12 cellular contexts compared by ENCODE assay signal in the genomic region with DNA sequence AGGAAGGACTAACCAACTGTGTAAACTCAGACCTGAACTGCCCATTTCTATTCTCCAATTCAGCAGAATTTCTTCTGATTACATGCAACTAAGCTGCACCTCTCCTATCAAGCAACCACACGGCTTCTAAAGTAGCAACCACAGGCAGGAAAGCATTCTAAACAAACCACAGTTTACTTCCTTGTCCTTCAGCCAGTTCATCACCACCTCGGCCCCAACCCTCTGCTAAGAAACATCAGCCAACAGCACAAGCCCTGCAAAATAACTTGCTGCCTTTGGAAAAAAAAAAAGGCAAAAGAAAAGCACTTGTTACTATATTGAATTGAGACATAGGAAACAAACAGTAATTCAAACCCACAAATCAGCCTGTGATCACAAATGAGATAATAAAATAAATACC.
DNase-seq lines count a peak whose midpoint lies in the region; ATAC-seq, FAIRE-seq and TF ChIP-seq lines count a peak whose summit lies in the region.
"Had no signal": no experiment of that assay in that cellular context is flagged by ENCODE, and none has a peak within 500 bp of the region (broad histone marks: within the 10 kb centered on the region; RNA-seq: fewer than 3 reads in every experiment).

No MANE protein-coding gene starts in this region.

- H3K4me3 Mint-ChIP-seq in T-cell (peak overlapping the region; percentile 42 to 82 (median 49)), astrocyte (ENCODE audit: unreplicated experiment) (no peak overlapping the region)
- H3K4me3 Mint-ChIP-seq: neural crest cell had no signal

- H3K4me3 ChIP-seq in astrocyte (ENCODE audit: insufficient read depth, low read depth, low read length) (no peak overlapping the region), spleen (peak overlapping the region in 1 of 8 donors; percentile 18)
- H3K4me3 ChIP-seq: A549, esophagus muscularis mucosa had no signal

- no peak for TF ChIP-seq CTCF in astrocyte (IDR thresholded peaks at IDR 0.05; ENCODE audit: insufficient read depth, low read depth, low read length)
- no peak for TF ChIP-seq CTCF in spleen (IDR thresholded peaks at IDR 0.05 in 8 of 11, conservative IDR thresholded peaks at IDR 0.05 in 3 of 11)
- no peak for TF ChIP-seq CTCF in D721Med (IDR thresholded peaks at IDR 0.05; ENCODE audit: insufficient read depth, missing control alignments)

- TF ChIP-seq POLR2A in spleen (IDR thresholded peaks at IDR 0.05) = no peak

- FAIRE-seq in astrocyte (lab: Jason Lieb, UNC) (no peak), D721Med (lab: Jason Lieb, UNC) (no peak)
- FAIRE-seq: A549 had no signal

- H3K27ac Mint-ChIP-seq in T-cell (peak overlapping the region; percentile 98 to 99), astrocyte (ENCODE audit: unreplicated experiment) (no peak overlapping the region)

- H3K27me3 Mint-ChIP-seq in T-cell (no peaks in the 10 kb centered on the region), astrocyte (ENCODE audit: low read depth, unreplicated experiment) (peaks cover 4% of the 10 kb centered on the region)

- H3K9me3 Mint-ChIP-seq in T-cell (no peaks in the 10 kb centered on the region), astrocyte (ENCODE audit: unreplicated experiment) (no peaks in the 10 kb centered on the region)
- H3K9me3 Mint-ChIP-seq: neural crest cell had no signal

- H2AFZ ChIP-seq in astrocyte (ENCODE audit: low read depth, low read length) = no peak overlapping the region

- no peak overlapping the region for H3K4me2 ChIP-seq in astrocyte (ENCODE audit: low read length)
- H3K4me2 ChIP-seq: A549 had no signal

- no peaks in the 10 kb centered on the region for H3K79me2 ChIP-seq in astrocyte (ENCODE audit: insufficient read depth, low read length)

- H3K9ac ChIP-seq in astrocyte (ENCODE audit: low read length) = no peak overlapping the region

- 12 to 23% (median 20%) methylated on average over 2 of the region's 2 CpGs for WGBS in spleen, 5 donors

- H4K20me1 ChIP-seq in astrocyte (ENCODE audit: insufficient read depth, low read length) = no peaks in the 10 kb centered on the region

- no peaks in the 10 kb centered on the region for H3K36me3 ChIP-seq in astrocyte (ENCODE audit: insufficient read depth, low read length)
- H3K36me3 ChIP-seq in spleen = peaks cover 0 to 27% (median 4%) of the 10 kb centered on the region in 6 donors

- POLR2A ChIA-PET in T-cell (lab: Charles Lee) = interaction anchor here in 1 of 2 donors (0.6 kb wide), 2 partner anchors 140 to 630 kb away, joined by 3 to 9 read pairs; a partner anchor contains a TSS

- H3K4me1 Mint-ChIP-seq in T-cell (peaks cover 77 to 90% (median 83%) of the 10 kb centered on the region in 3 donors), astrocyte (ENCODE audit: low read depth, unreplicated experiment) (peaks cover 8% of the 10 kb centered on the region)

- intact Hi-C loops in spleen (cut with DNase I; ENCODE audit: low total_unique reads) = loop anchor here (10.0 kb wide), 1 partner anchor 123 kb away; no protein-coding TSS in a partner anchor

- H3K9me3 ChIP-seq in astrocyte (ENCODE audit: insufficient read depth, low read depth, low read length) = peaks cover 3% of the 10 kb centered on the region
- H3K9me3 ChIP-seq in spleen = no peaks in the 10 kb centered on the region
- H3K9me3 ChIP-seq: A549, esophagus muscularis mucosa had no signal

- CTCF ChIA-PET in T-cell (lab: Charles Lee) = interaction anchor here in 1 of 2 donors (0.7 to 1.5 kb wide), 4 partner anchors 15 to 222 kb away, joined by 4 to 5 read pairs (median 4); a partner anchor contains a TSS

- ATAC-seq in T-cell (replicated peaks in 1 of 4) (peak; percentile 32 to 47 (median 43)), GM21367 (IDR thresholded peaks at IDR 0.05; ENCODE audit: unreplicated experiment) (no peak)
- ATAC-seq: A549 had no signal

- peaks cover 3% of the 10 kb centered on the region for H3K4me1 ChIP-seq in astrocyte (ENCODE audit: insufficient read depth, low read length)
- H3K4me1 ChIP-seq in spleen = peaks cover 38 to 98% (median 76%) of the 10 kb centered on the region in 6 donors
- H3K4me1 ChIP-seq: A549 had no signal

- DNase-seq in NCI-H2029 treated with DMSO at 0.1 percent for 48 hours (lab: John Stamatoyannopoulos, UW) = peak; percentile 18
- DNase-seq in NCI-H2029 (lab: John Stamatoyannopoulos, UW) = no peak
- peak in 31 of 34 experiments; percentile 24 to 60 (median 41) for DNase-seq in T-cell
- DNase-seq in astrocyte (ENCODE audit: low read depth) = peak; percentile 62
- DNase-seq in spleen = peak; percentile 80
- DNase-seq in GOT3 (lab: John Stamatoyannopoulos, UW) = no peak
- no peak for DNase-seq in D721Med (ENCODE audit: insufficient read length, low spot score)
- DNase-seq: NCI-H345 had no signal

- H3K27ac ChIP-seq in astrocyte (ENCODE audit: low read depth, low read length) (no peak overlapping the region), spleen (peak overlapping the region in 7 of 8 donors; percentile 64 to 94 (median 83))
- H3K27ac ChIP-seq: A549, esophagus muscularis mucosa had no signal

- H3K36me3 Mint-ChIP-seq in T-cell = peaks cover 43% of the 10 kb centered on the region
- H3K36me3 Mint-ChIP-seq in astrocyte (ENCODE audit: low read depth, unreplicated experiment) = peaks cover 9% of the 10 kb centered on the region

- no peaks in the 10 kb centered on the region for H3K27me3 ChIP-seq in astrocyte (ENCODE audit: insufficient read depth, low read length)
- no peaks in the 10 kb centered on the region for H3K27me3 ChIP-seq in spleen (replicated peaks in 1 of 7)
- H3K27me3 ChIP-seq: esophagus muscularis mucosa had no signal

Comparison
In these comparisons a context has a peak if more than half of its experiments do, and no peak if none do; other contexts are left out.
1. DNase-seq: peak in NCI-H2029 treated with DMSO at 0.1 percent for 48 hours (single experiment), T-cell (31 of 34), astrocyte (single experiment) and spleen (single experiment); none in NCI-H2029 (single experiment), GOT3 (single experiment) and D721Med (single experiment).